8 cellular contexts compared by ENCODE assay signal in genomic region chrX:46791927-46792825, GRCh38. TPM values are rescaled to one million over a fixed set of nuclear protein-coding genes. Genes with fewer than 3 reads are reported as not detected.
DNase-seq lines count a peak whose midpoint lies in the region; ATAC-seq, FAIRE-seq and TF ChIP-seq lines count a peak whose summit lies in the region.

No MANE protein-coding gene starts in this region.

- H3K27ac Mint-ChIP-seq in glutamatergic neuron (ENCODE audit: unreplicated experiment), result no peak overlapping the region

- no peak overlapping the region for H3K4me3 ChIP-seq in SJCRH30
- peak overlapping the region in 1 of 3 experiments; percentile 63 for H3K4me3 ChIP-seq in endothelial cell of umbilical vein (replicated peaks in 1 of 3; ENCODE audit: insufficient read depth in 1 of 3, low read depth in 1 of 3, low read length in 3 of 3)
- H3K4me3 ChIP-seq in psoas muscle, result no peak overlapping the region

- H3K36me3 ChIP-seq in SJCRH30 (no peaks in the 10 kb centered on the region), endothelial cell of umbilical vein (ENCODE audit: control insufficient read depth in 2 of 2, extremely low read depth in 1 of 2, insufficient read depth in 2 of 2, low read length in 2 of 2) (no peaks in the 10 kb centered on the region), psoas muscle (ENCODE audit: insufficient read depth in 1 of 2, low read depth in 1 of 2) (no peaks in the 10 kb centered on the region)

- no peaks in the 10 kb centered on the region for H3K9me1 ChIP-seq in endothelial cell of umbilical vein (replicated peaks; ENCODE audit: control insufficient read depth, extremely low read depth, insufficient read depth, low read length)

- peak; percentile 100 for FAIRE-seq in endothelial cell of umbilical vein (lab: Jason Lieb, UNC)

- intact Hi-C loops in endothelial cell of umbilical vein (cut with micrococcal nuclease), result loop anchor here (1.0 to 10.0 kb wide), 3 partner anchors 33 to 217 kb away; partner anchors contain the start of genes CHST7 and SLC9A7
- intact Hi-C loops in psoas muscle (cut with DNase I), result loop anchor here in 1 of 2 donors (10.0 kb wide), 1 partner anchor 217 kb away; the partner anchor contains the start of gene CHST7

- H3K4me3 Mint-ChIP-seq in glutamatergic neuron (ENCODE audit: unreplicated experiment), result no peak overlapping the region

- POLR2A ChIA-PET in endothelial cell of umbilical vein (lab: Charles Lee), result no interaction called here

- dilution Hi-C loops in endothelial cell of umbilical vein (cut with MboI; ENCODE audit: extremely low pct_ligation_motif_present, low sequenced_read_pairs), result no loop called here

- H3K27me3 ChIP-seq in SJCRH30, result no peaks in the 10 kb centered on the region
- no peaks in the 10 kb centered on the region for H3K27me3 ChIP-seq in endothelial cell of umbilical vein (ENCODE audit: control insufficient read depth in 2 of 2, insufficient read depth in 2 of 2, low read length in 2 of 2)
- H3K27me3 ChIP-seq in psoas muscle (ENCODE audit: insufficient read depth in 3 of 3, low read length in 2 of 3), result no peaks in the 10 kb centered on the region

- 0 out of 2 replicates have a peak, but pooled peaks cover 5% of the 10 kb centered on the region for H3K4me1 ChIP-seq in SJCRH30
- peaks cover 16% of the 10 kb centered on the region for H3K4me1 ChIP-seq in endothelial cell of umbilical vein (ENCODE audit: control insufficient read depth, extremely low read depth, insufficient read depth, low read length)
- no peaks in the 10 kb centered on the region for H3K4me1 ChIP-seq in psoas muscle

- CTCF ChIA-PET in endothelial cell of umbilical vein (lab: Charles Lee), result interaction anchor here (1.0 to 2.0 kb wide), 6 partner anchors 23 to 301 kb away, joined by 3 to 10 read pairs (median 4); partner anchors contain the start of gene SLC9A7

- H3K79me2 ChIP-seq in endothelial cell of umbilical vein (ENCODE audit: control insufficient read depth, insufficient read depth, low read length), result no peaks in the 10 kb centered on the region

- no peaks in the 10 kb centered on the region for H3K36me3 Mint-ChIP-seq in glutamatergic neuron (ENCODE audit: unreplicated experiment)

- no peaks in the 10 kb centered on the region for H3K27me3 Mint-ChIP-seq in glutamatergic neuron (ENCODE audit: unreplicated experiment)

- 41 to 51% (median 49%) methylated on average over 7 of the region's 7 CpGs for WGBS in psoas muscle, 3 donors

- no peaks in the 10 kb centered on the region for H3K9me3 Mint-ChIP-seq in glutamatergic neuron (ENCODE audit: unreplicated experiment)

- no peak for TF ChIP-seq CTCF in endothelial cell of umbilical vein (IDR thresholded peaks at IDR 0.05; ENCODE audit: extremely low read depth in 1 of 2, insufficient read depth in 1 of 2, low read depth in 1 of 2, low read length in 2 of 2)
- TF ChIP-seq CTCF in psoas muscle (IDR thresholded peaks at IDR 0.05), result no peak
- no peak for TF ChIP-seq CTCF in glutamatergic neuron (IDR thresholded peaks at IDR 0.05; ENCODE audit: partially characterized antibody, unreplicated experiment)

- ATAC-seq in HG02981 (IDR thresholded peaks at IDR 0.05; ENCODE audit: unreplicated experiment) (peak; percentile 80), psoas muscle (peak in 3 of 4 donors; percentile 27 to 38 (median 36))

- H3K27ac ChIP-seq in SJCRH30, result peak overlapping the region; percentile 81
- H3K27ac ChIP-seq in endothelial cell of umbilical vein (ENCODE audit: insufficient read depth, low read depth, low read length), result peak overlapping the region; percentile 94
- no peak overlapping the region for H3K27ac ChIP-seq in psoas muscle

- no peak overlapping the region for H2AFZ ChIP-seq in endothelial cell of umbilical vein (ENCODE audit: low read depth, low read length)

- peak; percentile 6 for DNase-seq in GF-D8 (lab: John Stamatoyannopoulos, UW)
- DNase-seq in SJCRH30, result peak; percentile 59 to 72
- DNase-seq in endothelial cell of umbilical vein (ENCODE audit: low read depth, low spot score), result peak; percentile 84
- DNase-seq in psoas muscle, result no peak
- DNase-seq in Ammon's horn (ENCODE audit: low spot score), result no peak
- DNase-seq in cerebellum (ENCODE audit: low spot score), result no peak
- DNase-seq in glutamatergic neuron, result no peak

- no peaks in the 10 kb centered on the region for H4K20me1 ChIP-seq in endothelial cell of umbilical vein (replicated peaks; ENCODE audit: control insufficient read depth, extremely low read depth, insufficient read depth, low read length)

- no peak for TF ChIP-seq POLR2A in endothelial cell of umbilical vein (IDR thresholded peaks at IDR 0.05; ENCODE audit: low read depth, low read length)

- BruUV-seq in endothelial cell of umbilical vein (replicated peaks; lab: Mats Ljungman, UMichigan), result TSS peak; percentile 73

- peak overlapping the region; percentile 86 for H3K4me2 ChIP-seq in endothelial cell of umbilical vein (ENCODE audit: insufficient read depth, low read length)

- no peaks in the 10 kb centered on the region for H3K4me1 Mint-ChIP-seq in glutamatergic neuron (ENCODE audit: low read depth, unreplicated experiment)

- peak overlapping the region; percentile 84 for H3K9ac ChIP-seq in endothelial cell of umbilical vein (replicated peaks; ENCODE audit: extremely low read depth, insufficient read depth, low read length)

- H3K9me3 ChIP-seq in SJCRH30 (replicated peaks) (no peaks in the 10 kb centered on the region), endothelial cell of umbilical vein (replicated peaks; ENCODE audit: control insufficient read depth, insufficient read depth, low read length) (no peaks in the 10 kb centered on the region), psoas muscle (no peaks in the 10 kb centered on the region)

TF ChIP-seq in endothelial cell of umbilical vein, 7 proteins besides CTCF, POLR2A, EP300 and RAD21:
- peak; percentile 70 for TF ChIP-seq JUN (IDR thresholded peaks at IDR 0.05; ENCODE audit: borderline replicate concordance, insufficient read depth, insufficient read length, low read depth)
- no peak for TF ChIP-seq MYC (IDR thresholded peaks at IDR 0.05; ENCODE audit: low read depth, low read length)
- peak; percentile 69 for TF ChIP-seq FOS (IDR thresholded peaks at IDR 0.05; ENCODE audit: borderline replicate concordance, insufficient read depth, low read length)

RNA-seq across cellular contexts. Expression of gene SLC9A7, which starts 33.3 kb away (rescaled TPM):
- total RNA-seq in SJCRH30 (2014; rRNA removed; shearing (Covaris generic)), result 1.9 and 2.2 TPM in 2 replicates
- total RNA-seq in endothelial cell of umbilical vein (7.5 and 10.4 TPM in 2 replicates), psoas muscle (10 to 100 TPM in 3 of 4 donors, 1 to 10 TPM in 1; 8.2 to 14.0 (median 11.1) TPM), cerebellum (30.2 TPM), glutamatergic neuron (ENCODE audit: unreplicated experiment) (5.0 TPM)
- polyA plus RNA-seq in endothelial cell of umbilical vein (3.5 and 4.6 TPM in 2 replicates), psoas muscle (1 to 10 TPM; 1.5 to 6.5 (median 5.3) TPM)
- 3.9 and 4.4 TPM in 2 replicates for polyA plus RNA-seq in endothelial cell of umbilical vein (2011; cell fraction: cytosol; rRNA removed)
- polyA plus RNA-seq in endothelial cell of umbilical vein (2011; cell fraction: nucleus; rRNA removed), result 5.4 and 7.2 TPM in 2 replicates
- 3.7 and 4.2 TPM in 2 replicates for polyA plus RNA-seq in endothelial cell of umbilical vein (2012)
- 21.9 and 29.7 TPM in 2 replicates for polyA minus RNA-seq in endothelial cell of umbilical vein
- polyA minus RNA-seq in endothelial cell of umbilical vein (2011; cell fraction: cytosol; rRNA and poly(A)+ RNA removed), result 5.1 TPM
- 5.9 and 6.8 TPM in 2 replicates for polyA minus RNA-seq in endothelial cell of umbilical vein (2011; cell fraction: nucleus; rRNA and poly(A)+ RNA removed)

RNA-seq across cellular contexts. Expression of gene RP2, which starts 44.7 kb away (rescaled TPM):
- 14.4 and 15.0 TPM in 2 replicates for total RNA-seq in SJCRH30 (2014; rRNA removed; shearing (Covaris generic))
- total RNA-seq in endothelial cell of umbilical vein (18.7 and 20.5 TPM in 2 replicates), psoas muscle (1 to 10 TPM; 1.6 to 2.4 (median 2.1) TPM), cerebellum (16.8 TPM), glutamatergic neuron (ENCODE audit: unreplicated experiment) (10.7 TPM)
- polyA plus RNA-seq in endothelial cell of umbilical vein (5.9 and 7.4 TPM in 2 replicates), psoas muscle (1 to 10 TPM; 1.5 to 2.7 (median 1.7) TPM)
- 9.1 and 9.3 TPM in 2 replicates for polyA plus RNA-seq in endothelial cell of umbilical vein (2011; cell fraction: cytosol; rRNA removed)
- polyA plus RNA-seq in endothelial cell of umbilical vein (2011; cell fraction: nucleus; rRNA removed), result 4.9 and 6.4 TPM in 2 replicates
- 15.5 and 21.4 TPM in 2 replicates for polyA plus RNA-seq in endothelial cell of umbilical vein (2012)
- polyA minus RNA-seq in endothelial cell of umbilical vein, result 15.1 and 15.4 TPM in 2 replicates
- 7.9 TPM for polyA minus RNA-seq in endothelial cell of umbilical vein (2011; cell fraction: cytosol; rRNA and poly(A)+ RNA removed)
- 6.9 and 12.4 TPM in 2 replicates for polyA minus RNA-seq in endothelial cell of umbilical vein (2011; cell fraction: nucleus; rRNA and poly(A)+ RNA removed)

Comparison
In these comparisons a context has a peak if more than half of its experiments do, and no peak if none do; other contexts are left out.
1. DNase-seq: peak in GF-D8 (single experiment), SJCRH30 (2 of 2) and endothelial cell of umbilical vein (single experiment); none in psoas muscle (0 of 2), Ammon's horn (single experiment), cerebellum (single experiment) and glutamatergic neuron (single experiment).